ENCODE assay signal across 33 cellular contexts in genomic region chr7:108122181-108122580, GRCh38. TPM values are rescaled to one million over a fixed set of nuclear protein-coding genes. Genes with fewer than 3 reads are reported as not detected.
"Had no signal": no experiment of that assay in that cellular context is flagged by ENCODE, and none has a peak within 500 bp of the region (broad histone marks: within the 10 kb centered on the region; RNA-seq: fewer than 3 reads in every experiment).

No MANE protein-coding gene starts in this region.

- H3K4me3 Mint-ChIP-seq: activated naive CD4-positive, alpha-beta T cell treated with anti-CD3 and anti-CD28 coated beads, Interleukin-2, amount 10 ng/mL, durations not matched to agents 7 days and 5 days; activated naive CD8-positive, alpha-beta T cell treated with anti-CD3 and anti-CD28 coated beads, Interleukin-2, amount 10 ng/mL, durations not matched to agents 7 days and 5 days; activated T-cell treated with anti-CD3 and anti-CD28 coated beads, Interleukin-2, amount 50 U/mL, for 24 hours; central memory CD8-positive, alpha-beta T cell; nephron progenitor cell; stimulated activated naive CD8-positive, alpha-beta T cell treated with anti-CD3 and anti-CD28 coated beads, Interleukin-15, Interleukin-2, amounts not matched to agents 100 ng/mL and 50 ng/mL, for 24 hours had no signal

- H3K4me1 Mint-ChIP-seq: activated naive CD4-positive, alpha-beta T cell treated with anti-CD3 and anti-CD28 coated beads, Interleukin-2, amount 10 ng/mL, durations not matched to agents 7 days and 5 days; central memory CD8-positive, alpha-beta T cell; nephron progenitor cell had no signal

- H3K27ac Mint-ChIP-seq: activated naive CD4-positive, alpha-beta T cell treated with anti-CD3 and anti-CD28 coated beads, Interleukin-2, amount 10 ng/mL, durations not matched to agents 7 days and 5 days; activated naive CD8-positive, alpha-beta T cell treated with anti-CD3 and anti-CD28 coated beads, Interleukin-2, amount 10 ng/mL, durations not matched to agents 7 days and 5 days; activated T-cell treated with anti-CD3 and anti-CD28 coated beads, Interleukin-2, amount 50 U/mL, for 24 hours; nephron progenitor cell; progenitor cell of endocrine pancreas; stimulated activated naive CD8-positive, alpha-beta T cell treated with anti-CD3 and anti-CD28 coated beads, Interleukin-15, Interleukin-2, amounts not matched to agents 100 ng/mL and 50 ng/mL, for 24 hours had no signal

- FAIRE-seq: TTC549, urothelium cell line had no signal

- DNase-seq: activated CD4-positive, alpha-beta T cell treated with anti-CD3 and anti-CD28 coated beads for 48 hours; activated CD4-positive, alpha-beta T cell treated with anti-CD3 and anti-CD28 coated beads, Interleukin-2, amount 50 U/mL, for 48 hours; activated CD8-positive, alpha-beta memory T cell treated with anti-CD3 and anti-CD28 coated beads, Interleukin-2, amount 50 U/mL, for 48 hours; activated gamma-delta T cell; activated naive CD4-positive, alpha-beta T cell treated with anti-CD3 and anti-CD28 coated beads, Interleukin-2, amount 10 ng/mL, durations not matched to agents 7 days and 5 days; activated naive CD8-positive, alpha-beta T cell treated with anti-CD3 and anti-CD28 coated beads, Interleukin-2, amount 10 ng/mL, durations not matched to agents 7 days and 5 days; activated T-cell treated with anti-CD3 and anti-CD28 coated beads, Interleukin-2, amount 50 U/mL, for 24 hours; amygdala; dermis blood vessel endothelial cell; effector CD4-positive, alpha-beta T cell; foreskin keratinocyte; heart right ventricle; lower lobe of right lung; mesendoderm; mucosa of descending colon; nephron progenitor cell; ovary; right lobe of liver; stimulated activated CD4-positive, alpha-beta T cell treated with anti-CD3 and anti-CD28 coated beads, Interleukin-12 subunit alpha, Interleukin-12 subunit beta, amount 100 ng/mL, for 4 hours; stimulated activated CD4-positive, alpha-beta T cell treated with anti-CD3 and anti-CD28 coated beads, Interleukin-4, amount 100 ng/mL, for 1 hour; T-helper 9 cell; trophoblast cell had no signal

- H3K4me1 ChIP-seq: right lobe of liver had no signal

- ATAC-seq: activated CD4-positive, CD25-positive, alpha-beta regulatory T cell treated with anti-CD3 and anti-CD28 coated beads, Interleukin-2, amount 50 U/mL, for 24 hours; foreskin keratinocyte; lower lobe of right lung; mucosa of descending colon; right lobe of liver had no signal

- H3K36me3 ChIP-seq: esophagus muscularis mucosa, heart right ventricle, lower lobe of right lung, ovary, right lobe of liver, thoracic aorta had no signal

- H3K27me3 Mint-ChIP-seq: activated T-cell treated with anti-CD3 and anti-CD28 coated beads, Interleukin-2, amount 50 U/mL, for 24 hours; progenitor cell of endocrine pancreas; stimulated activated naive CD8-positive, alpha-beta T cell treated with anti-CD3 and anti-CD28 coated beads, Interleukin-15, Interleukin-2, amounts not matched to agents 100 ng/mL and 50 ng/mL, for 24 hours had no signal

- H3K9me3 ChIP-seq: esophagus muscularis mucosa, heart right ventricle, lower lobe of right lung, mucosa of descending colon, ovary, right lobe of liver, thoracic aorta had no signal

- H3K4me3 ChIP-seq: esophagus muscularis mucosa, heart right ventricle, lower lobe of right lung, mucosa of descending colon, ovary, right lobe of liver, thoracic aorta had no signal

- H3K27ac ChIP-seq: esophagus muscularis mucosa, foreskin keratinocyte, heart right ventricle, lower lobe of right lung, ovary, right lobe of liver, thoracic aorta, VCaP had no signal

- H3K27me3 ChIP-seq: esophagus muscularis mucosa, foreskin keratinocyte, heart right ventricle, ovary, right lobe of liver had no signal

- H3K36me3 Mint-ChIP-seq: activated naive CD4-positive, alpha-beta T cell treated with anti-CD3 and anti-CD28 coated beads, Interleukin-2, amount 10 ng/mL, durations not matched to agents 7 days and 5 days; activated naive CD8-positive, alpha-beta T cell treated with anti-CD3 and anti-CD28 coated beads, Interleukin-2, amount 10 ng/mL, durations not matched to agents 7 days and 5 days had no signal

- H3K9me3 Mint-ChIP-seq: activated naive CD4-positive, alpha-beta T cell treated with anti-CD3 and anti-CD28 coated beads, Interleukin-2, amount 10 ng/mL, durations not matched to agents 7 days and 5 days; activated naive CD8-positive, alpha-beta T cell treated with anti-CD3 and anti-CD28 coated beads, Interleukin-2, amount 10 ng/mL, durations not matched to agents 7 days and 5 days; activated T-cell treated with anti-CD3 and anti-CD28 coated beads, Interleukin-2, amount 50 U/mL, for 24 hours; central memory CD8-positive, alpha-beta T cell; nephron progenitor cell; stimulated activated naive CD8-positive, alpha-beta T cell treated with anti-CD3 and anti-CD28 coated beads, Interleukin-15, Interleukin-2, amounts not matched to agents 100 ng/mL and 50 ng/mL, for 24 hours had no signal

RNA-seq across cellular contexts. Expression of gene LAMB4, which starts 8.0 kb away (rescaled TPM):
- total RNA-seq: activated naive CD8-positive, alpha-beta T cell treated with anti-CD3 and anti-CD28 coated beads, Interleukin-2, amount 10 ng/mL, durations not matched to agents 7 days and 5 days; kidney epithelial cell; lower lobe of right lung; ovary; right lobe of liver; subcutaneous adipose tissue had no signal
